In the genomic region with DNA sequence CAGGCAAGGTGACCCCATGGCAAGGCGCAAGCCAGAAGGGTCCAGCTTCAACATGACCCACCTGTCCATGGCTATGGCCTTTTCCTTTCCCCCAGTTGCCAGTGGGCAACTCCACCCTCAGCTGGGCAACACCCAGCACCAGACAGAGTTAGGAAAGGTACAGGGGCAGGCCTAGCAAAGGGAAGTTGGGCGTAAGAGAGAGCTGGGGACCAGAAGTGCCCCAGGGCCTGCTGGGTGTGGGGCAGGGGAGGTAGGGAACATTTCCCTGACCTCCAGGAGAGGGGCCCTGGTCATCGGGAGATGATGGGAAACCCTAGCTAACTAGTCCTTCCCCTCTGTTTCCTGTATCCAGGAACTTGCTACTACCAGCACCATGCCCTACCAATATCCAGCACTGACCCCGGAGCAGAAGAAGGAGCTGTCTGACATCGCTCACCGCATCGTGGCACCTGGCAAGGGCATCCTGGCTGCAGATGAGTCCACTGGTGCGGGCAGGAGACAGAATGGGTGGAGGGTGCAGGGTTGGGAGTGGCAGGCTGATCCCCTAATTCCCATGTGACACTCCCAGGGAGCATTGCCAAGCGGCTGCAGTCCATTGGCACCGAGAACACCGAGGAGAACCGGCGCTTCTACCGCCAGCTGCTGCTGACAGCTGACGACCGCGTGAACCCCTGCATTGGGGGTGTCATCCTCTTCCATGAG, we compare ENCODE assay signal across 6 cellular contexts. TPM values are rescaled to one million over a fixed set of nuclear protein-coding genes. Genes with fewer than 3 reads are reported as not detected.
DNase-seq lines count a peak whose midpoint lies in the region; ATAC-seq lines count a peak whose summit lies in the region.

No MANE protein-coding gene starts in this region.

- ATAC-seq in activated naive CD8-positive, alpha-beta T cell treated with anti-CD3 and anti-CD28 coated beads, Interleukin-2, amount 10 ng/mL, durations not matched to agents 7 days and 5 days (ENCODE audit: low read depth): no peak

- POLR2A ChIA-PET in activated naive CD8-positive, alpha-beta T cell treated with anti-CD3 and anti-CD28 coated beads, Interleukin-2, amount 10 ng/mL, durations not matched to agents 7 days and 5 days (lab: Charles Lee): interaction anchor here (0.7 to 6.1 kb wide), 8 partner anchors 10 to 866 kb away, joined by 3 to 102 read pairs (median 12); a partner anchor contains a TSS

- H3K4me3 ChIP-seq in mononuclear cell (ENCODE audit: low read length): peak overlapping the region; percentile 87

- peak overlapping the region; percentile 100 for H3K4me3 Mint-ChIP-seq in activated naive CD8-positive, alpha-beta T cell treated with anti-CD3 and anti-CD28 coated beads, Interleukin-2, amount 10 ng/mL, durations not matched to agents 7 days and 5 days

- DNase-seq in D341Med (ENCODE audit: low spot score): peak; percentile 73
- no peak for DNase-seq in activated naive CD8-positive, alpha-beta T cell treated with anti-CD3 and anti-CD28 coated beads, Interleukin-2, amount 10 ng/mL, durations not matched to agents 7 days and 5 days
- DNase-seq in 8988T: no peak
- no peak for DNase-seq in DMS153 (lab: John Stamatoyannopoulos, UW)
- no peak for DNase-seq in HuH-7.5 (ENCODE audit: low spot score)

- H3K4me1 Mint-ChIP-seq in activated naive CD8-positive, alpha-beta T cell treated with anti-CD3 and anti-CD28 coated beads, Interleukin-2, amount 10 ng/mL, durations not matched to agents 7 days and 5 days: peaks cover 25% of the 10 kb centered on the region

- H3K4me1 ChIP-seq in mononuclear cell (ENCODE audit: insufficient read depth, low read length): peaks cover 52% of the 10 kb centered on the region

- H3K27me3 ChIP-seq in mononuclear cell (ENCODE audit: insufficient read depth, low read length): no peaks in the 10 kb centered on the region

- H3K36me3 Mint-ChIP-seq in activated naive CD8-positive, alpha-beta T cell treated with anti-CD3 and anti-CD28 coated beads, Interleukin-2, amount 10 ng/mL, durations not matched to agents 7 days and 5 days: peaks cover 37% of the 10 kb centered on the region

- H3K9me3 ChIP-seq in mononuclear cell (ENCODE audit: low read depth, low read length): no peaks in the 10 kb centered on the region

- peak overlapping the region; percentile 98 for H3K27ac Mint-ChIP-seq in activated naive CD8-positive, alpha-beta T cell treated with anti-CD3 and anti-CD28 coated beads, Interleukin-2, amount 10 ng/mL, durations not matched to agents 7 days and 5 days

- H3K9me3 Mint-ChIP-seq in activated naive CD8-positive, alpha-beta T cell treated with anti-CD3 and anti-CD28 coated beads, Interleukin-2, amount 10 ng/mL, durations not matched to agents 7 days and 5 days: no peaks in the 10 kb centered on the region

- no peaks in the 10 kb centered on the region for H3K27me3 Mint-ChIP-seq in activated naive CD8-positive, alpha-beta T cell treated with anti-CD3 and anti-CD28 coated beads, Interleukin-2, amount 10 ng/mL, durations not matched to agents 7 days and 5 days

RNA-seq across cellular contexts. Expression of a gene that starts 1.5 kb away (rescaled TPM):
- 1,000 to 10,000 TPM; 1,486 to 1,632 TPM for total RNA-seq in activated naive CD8-positive, alpha-beta T cell treated with anti-CD3 and anti-CD28 coated beads, Interleukin-2, amount 10 ng/mL, durations not matched to agents 7 days and 5 days
- 343 TPM for total RNA-seq in mononuclear cell

RNA-seq across cellular contexts. Expression of a gene that starts 8.8 kb away (rescaled TPM):
- 100 to 1,000 TPM; 123 to 133 TPM for total RNA-seq in activated naive CD8-positive, alpha-beta T cell treated with anti-CD3 and anti-CD28 coated beads, Interleukin-2, amount 10 ng/mL, durations not matched to agents 7 days and 5 days
- 79.7 TPM for total RNA-seq in mononuclear cell

RNA-seq across cellular contexts. Expression of a gene that starts 24.7 kb away (rescaled TPM):
- total RNA-seq in activated naive CD8-positive, alpha-beta T cell treated with anti-CD3 and anti-CD28 coated beads, Interleukin-2, amount 10 ng/mL, durations not matched to agents 7 days and 5 days: 1 to 10 TPM; 2.4 to 3.0 TPM
- total RNA-seq in mononuclear cell: 0.10 TPM

RNA-seq across cellular contexts. Expression of a gene that starts 29.0 kb away (rescaled TPM):
- total RNA-seq in activated naive CD8-positive, alpha-beta T cell treated with anti-CD3 and anti-CD28 coated beads, Interleukin-2, amount 10 ng/mL, durations not matched to agents 7 days and 5 days: 100 to 1,000 TPM; 135 to 139 TPM
- total RNA-seq in mononuclear cell: 66.0 TPM

RNA-seq across cellular contexts. Expression of a gene that starts 36.0 kb away (rescaled TPM):
- 1 to 10 TPM; 3.9 to 5.5 TPM for total RNA-seq in activated naive CD8-positive, alpha-beta T cell treated with anti-CD3 and anti-CD28 coated beads, Interleukin-2, amount 10 ng/mL, durations not matched to agents 7 days and 5 days
- total RNA-seq in mononuclear cell: not detected
